ENCODE assay signal across 9 cellular contexts in genomic region chr4:83320548-83320947, GRCh38. TPM values are rescaled to one million over a fixed set of nuclear protein-coding genes. Genes with fewer than 3 reads are reported as not detected.
DNase-seq lines count a peak whose midpoint lies in the region; ATAC-seq lines count a peak whose summit lies in the region.
"Had no signal": no experiment of that assay in that cellular context is flagged by ENCODE, and none has a peak within 500 bp of the region (broad histone marks: within the 10 kb centered on the region; RNA-seq: fewer than 3 reads in every experiment).

No MANE protein-coding gene starts in this region.

- no peaks in the 10 kb centered on the region for H3K27me3 Mint-ChIP-seq in T-helper 1 cell treated with Interleukin-12 subunit alpha and Interleukin-12 subunit beta and Interleukin-4 antibody, amounts not matched to agents 30 μg/mL and 1 μg/mL, for 36 hours (ENCODE audit: low read depth)

- H3K27me3 ChIP-seq in mesendoderm (ENCODE audit: insufficient read depth, low read length, poor library complexity): no peaks in the 10 kb centered on the region

- H3K4me1 ChIP-seq in mesendoderm (ENCODE audit: control insufficient read depth, low read depth, low read length): no peaks in the 10 kb centered on the region

- H3K23ac ChIP-seq in mesendoderm (ENCODE audit: low read length): no peak overlapping the region

- H4K5ac ChIP-seq in mesendoderm (ENCODE audit: low read length): no peak overlapping the region

- no peaks in the 10 kb centered on the region for H3K79me2 ChIP-seq in mesendoderm (ENCODE audit: control insufficient read depth, insufficient read depth, low read length)

- no peak overlapping the region for H3K18ac ChIP-seq in mesendoderm (ENCODE audit: low read length)

- peaks cover 11% of the 10 kb centered on the region for H3K4me1 Mint-ChIP-seq in T-helper 1 cell treated with Interleukin-12 subunit alpha and Interleukin-12 subunit beta and Interleukin-4 antibody, amounts not matched to agents 30 μg/mL and 1 μg/mL, for 36 hours (ENCODE audit: low read depth)

- peak; percentile 51 for DNase-seq in globus pallidus (ENCODE audit: low spot score)
- peak; percentile 23 for DNase-seq in skeletal muscle cell (ENCODE audit: low read depth)
- DNase-seq in hepatic stellate cell (ENCODE audit: low spot score): no peak
- DNase-seq in mesendoderm: no peak

- H3K56ac ChIP-seq in mesendoderm (ENCODE audit: low read length): no peak overlapping the region

- no peak overlapping the region for H2BK15ac ChIP-seq in mesendoderm (replicated peaks; ENCODE audit: low read depth)

- H2BK5ac ChIP-seq in mesendoderm (ENCODE audit: low read length): no peak overlapping the region

- peaks cover 28% of the 10 kb centered on the region for H3K36me3 Mint-ChIP-seq in T-helper 1 cell treated with Interleukin-12 subunit alpha and Interleukin-12 subunit beta and Interleukin-4 antibody, amounts not matched to agents 30 μg/mL and 1 μg/mL, for 36 hours (ENCODE audit: low read depth)

- H4K8ac ChIP-seq in mesendoderm (ENCODE audit: low read depth, low read length): no peak overlapping the region

- H2AK5ac ChIP-seq in mesendoderm (ENCODE audit: low read length): no peak overlapping the region

- no peak overlapping the region for H3K4me2 ChIP-seq in mesendoderm (ENCODE audit: low read length)

- no peaks in the 10 kb centered on the region for H3K9me3 Mint-ChIP-seq in T-helper 1 cell treated with Interleukin-12 subunit alpha and Interleukin-12 subunit beta and Interleukin-4 antibody, amounts not matched to agents 30 μg/mL and 1 μg/mL, for 36 hours

- H3K27ac ChIP-seq in mesendoderm (ENCODE audit: low read depth, low read length): no peak overlapping the region

- no peak overlapping the region for H3K9ac ChIP-seq in mesendoderm (ENCODE audit: low read length)

- H3K27ac Mint-ChIP-seq in T-helper 1 cell treated with Interleukin-12 subunit alpha and Interleukin-12 subunit beta and Interleukin-4 antibody, amounts not matched to agents 30 μg/mL and 1 μg/mL, for 36 hours: peak overlapping the region; percentile 60

- H3K4ac ChIP-seq in mesendoderm (ENCODE audit: low read depth, low read length): no peak overlapping the region

- ATAC-seq in HG02610 (IDR thresholded peaks at IDR 0.05; ENCODE audit: unreplicated experiment): peak; percentile 46
- no peak for ATAC-seq in GM18870 (IDR thresholded peaks at IDR 0.05; ENCODE audit: unreplicated experiment)
- no peak for ATAC-seq in HG03571 (IDR thresholded peaks at IDR 0.05; ENCODE audit: unreplicated experiment)
- ATAC-seq: esophagus mucosa had no signal

- H3K4me3 ChIP-seq in skeletal muscle cell (ENCODE audit: low read depth, low read length) (no peak overlapping the region), mesendoderm (ENCODE audit: low read length) (no peak overlapping the region)

- H2BK120ac ChIP-seq in mesendoderm (ENCODE audit: low read depth, low read length): no peak overlapping the region

- no peaks in the 10 kb centered on the region for H3K36me3 ChIP-seq in mesendoderm (ENCODE audit: control insufficient read depth, insufficient read depth, low read length)

- H3K79me1 ChIP-seq in mesendoderm (ENCODE audit: low read length): no peaks in the 10 kb centered on the region

- no CpG with 5 or more reads among the region's 5 CpGs for WGBS in mesendoderm (ENCODE audit: extremely low coverage, insufficient coverage, low lambda C conversion rate)

- H3K4me3 Mint-ChIP-seq in T-helper 1 cell treated with Interleukin-12 subunit alpha and Interleukin-12 subunit beta and Interleukin-4 antibody, amounts not matched to agents 30 μg/mL and 1 μg/mL, for 36 hours: no peak overlapping the region

RNA-seq across cellular contexts. Expression of gene HPSE, which starts 14.1 kb away (rescaled TPM):
- 1.8 TPM for polyA plus RNA-seq in mesendoderm (2013, experiment 1 of 2)
- polyA plus RNA-seq in mesendoderm (2013, experiment 2 of 2): 1.7 TPM

RNA-seq across cellular contexts. Expression of gene COQ2, which starts 36.0 kb away (rescaled TPM):
- 30.4 TPM for polyA plus RNA-seq in mesendoderm (2013, experiment 1 of 2)
- 29.4 TPM for polyA plus RNA-seq in mesendoderm (2013, experiment 2 of 2)

Comparison
In these comparisons a context has a peak if more than half of its experiments do, and no peak if none do; other contexts are left out.
1. DNase-seq: peak in globus pallidus (single experiment) and skeletal muscle cell (single experiment); none in hepatic stellate cell (single experiment) and mesendoderm (single experiment).